ENCODE assay signal across 1 cellular context in the genomic region with DNA sequence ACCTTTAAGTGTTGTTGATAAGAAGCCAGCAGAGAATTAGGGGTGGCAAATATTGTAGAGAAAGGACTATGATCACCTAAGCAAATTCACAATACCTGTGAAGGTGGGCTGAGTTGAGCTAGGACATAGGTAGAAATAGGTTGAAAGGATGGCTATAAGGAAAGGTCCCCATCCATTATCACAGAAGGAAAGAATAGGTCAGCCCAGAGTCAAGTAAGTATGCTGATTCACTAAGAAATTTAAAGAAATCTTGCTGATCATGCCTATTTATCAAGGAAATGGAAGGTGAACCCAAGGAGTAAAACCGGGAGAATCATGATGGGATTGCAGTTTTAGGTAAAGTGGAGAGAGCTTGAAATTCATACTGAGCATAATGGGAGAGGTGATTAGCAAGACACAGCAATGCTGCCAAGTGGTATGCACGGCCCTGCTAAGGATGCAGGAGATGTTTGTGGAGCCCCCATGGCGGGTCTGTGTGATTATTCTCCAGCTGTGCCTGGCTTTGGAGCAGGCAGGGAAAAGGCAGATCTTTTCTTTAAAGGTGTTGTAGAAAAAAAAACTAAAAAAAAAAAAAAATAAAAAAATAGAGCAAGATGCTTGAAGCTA.
TF ChIP-seq lines count a peak whose summit lies in the region.

No MANE protein-coding gene starts in this region.

TF ChIP-seq in H1, 55 proteins besides CTCF, POLR2A, EP300 and RAD21:
- 0 out of 2 replicates have a peak, but pooled peaks have one; percentile 42 for TF ChIP-seq TCF12 (IDR thresholded peaks at IDR 0.05; ENCODE audit: low read depth, low read length)
- peak in 1 of 2 experiments; percentile 56 for TF ChIP-seq BCL11A (IDR thresholded peaks at IDR 0.05; ENCODE audit: low read depth in 2 of 2, low read length in 2 of 2)
- TF ChIP-seq RFX5 (IDR thresholded peaks at IDR 0.05; ENCODE audit: borderline replicate concordance, low read depth, low read length), result no peak
- peak; percentile 85 for TF ChIP-seq TEAD4 (IDR thresholded peaks at IDR 0.05; ENCODE audit: low read depth, low read length)
- TF ChIP-seq TAF7 (optimal IDR thresholded peaks at IDR 0.05; ENCODE audit: borderline replicate concordance, low read depth, low read length), result peak; percentile 37
- TF ChIP-seq, protein P1, sequence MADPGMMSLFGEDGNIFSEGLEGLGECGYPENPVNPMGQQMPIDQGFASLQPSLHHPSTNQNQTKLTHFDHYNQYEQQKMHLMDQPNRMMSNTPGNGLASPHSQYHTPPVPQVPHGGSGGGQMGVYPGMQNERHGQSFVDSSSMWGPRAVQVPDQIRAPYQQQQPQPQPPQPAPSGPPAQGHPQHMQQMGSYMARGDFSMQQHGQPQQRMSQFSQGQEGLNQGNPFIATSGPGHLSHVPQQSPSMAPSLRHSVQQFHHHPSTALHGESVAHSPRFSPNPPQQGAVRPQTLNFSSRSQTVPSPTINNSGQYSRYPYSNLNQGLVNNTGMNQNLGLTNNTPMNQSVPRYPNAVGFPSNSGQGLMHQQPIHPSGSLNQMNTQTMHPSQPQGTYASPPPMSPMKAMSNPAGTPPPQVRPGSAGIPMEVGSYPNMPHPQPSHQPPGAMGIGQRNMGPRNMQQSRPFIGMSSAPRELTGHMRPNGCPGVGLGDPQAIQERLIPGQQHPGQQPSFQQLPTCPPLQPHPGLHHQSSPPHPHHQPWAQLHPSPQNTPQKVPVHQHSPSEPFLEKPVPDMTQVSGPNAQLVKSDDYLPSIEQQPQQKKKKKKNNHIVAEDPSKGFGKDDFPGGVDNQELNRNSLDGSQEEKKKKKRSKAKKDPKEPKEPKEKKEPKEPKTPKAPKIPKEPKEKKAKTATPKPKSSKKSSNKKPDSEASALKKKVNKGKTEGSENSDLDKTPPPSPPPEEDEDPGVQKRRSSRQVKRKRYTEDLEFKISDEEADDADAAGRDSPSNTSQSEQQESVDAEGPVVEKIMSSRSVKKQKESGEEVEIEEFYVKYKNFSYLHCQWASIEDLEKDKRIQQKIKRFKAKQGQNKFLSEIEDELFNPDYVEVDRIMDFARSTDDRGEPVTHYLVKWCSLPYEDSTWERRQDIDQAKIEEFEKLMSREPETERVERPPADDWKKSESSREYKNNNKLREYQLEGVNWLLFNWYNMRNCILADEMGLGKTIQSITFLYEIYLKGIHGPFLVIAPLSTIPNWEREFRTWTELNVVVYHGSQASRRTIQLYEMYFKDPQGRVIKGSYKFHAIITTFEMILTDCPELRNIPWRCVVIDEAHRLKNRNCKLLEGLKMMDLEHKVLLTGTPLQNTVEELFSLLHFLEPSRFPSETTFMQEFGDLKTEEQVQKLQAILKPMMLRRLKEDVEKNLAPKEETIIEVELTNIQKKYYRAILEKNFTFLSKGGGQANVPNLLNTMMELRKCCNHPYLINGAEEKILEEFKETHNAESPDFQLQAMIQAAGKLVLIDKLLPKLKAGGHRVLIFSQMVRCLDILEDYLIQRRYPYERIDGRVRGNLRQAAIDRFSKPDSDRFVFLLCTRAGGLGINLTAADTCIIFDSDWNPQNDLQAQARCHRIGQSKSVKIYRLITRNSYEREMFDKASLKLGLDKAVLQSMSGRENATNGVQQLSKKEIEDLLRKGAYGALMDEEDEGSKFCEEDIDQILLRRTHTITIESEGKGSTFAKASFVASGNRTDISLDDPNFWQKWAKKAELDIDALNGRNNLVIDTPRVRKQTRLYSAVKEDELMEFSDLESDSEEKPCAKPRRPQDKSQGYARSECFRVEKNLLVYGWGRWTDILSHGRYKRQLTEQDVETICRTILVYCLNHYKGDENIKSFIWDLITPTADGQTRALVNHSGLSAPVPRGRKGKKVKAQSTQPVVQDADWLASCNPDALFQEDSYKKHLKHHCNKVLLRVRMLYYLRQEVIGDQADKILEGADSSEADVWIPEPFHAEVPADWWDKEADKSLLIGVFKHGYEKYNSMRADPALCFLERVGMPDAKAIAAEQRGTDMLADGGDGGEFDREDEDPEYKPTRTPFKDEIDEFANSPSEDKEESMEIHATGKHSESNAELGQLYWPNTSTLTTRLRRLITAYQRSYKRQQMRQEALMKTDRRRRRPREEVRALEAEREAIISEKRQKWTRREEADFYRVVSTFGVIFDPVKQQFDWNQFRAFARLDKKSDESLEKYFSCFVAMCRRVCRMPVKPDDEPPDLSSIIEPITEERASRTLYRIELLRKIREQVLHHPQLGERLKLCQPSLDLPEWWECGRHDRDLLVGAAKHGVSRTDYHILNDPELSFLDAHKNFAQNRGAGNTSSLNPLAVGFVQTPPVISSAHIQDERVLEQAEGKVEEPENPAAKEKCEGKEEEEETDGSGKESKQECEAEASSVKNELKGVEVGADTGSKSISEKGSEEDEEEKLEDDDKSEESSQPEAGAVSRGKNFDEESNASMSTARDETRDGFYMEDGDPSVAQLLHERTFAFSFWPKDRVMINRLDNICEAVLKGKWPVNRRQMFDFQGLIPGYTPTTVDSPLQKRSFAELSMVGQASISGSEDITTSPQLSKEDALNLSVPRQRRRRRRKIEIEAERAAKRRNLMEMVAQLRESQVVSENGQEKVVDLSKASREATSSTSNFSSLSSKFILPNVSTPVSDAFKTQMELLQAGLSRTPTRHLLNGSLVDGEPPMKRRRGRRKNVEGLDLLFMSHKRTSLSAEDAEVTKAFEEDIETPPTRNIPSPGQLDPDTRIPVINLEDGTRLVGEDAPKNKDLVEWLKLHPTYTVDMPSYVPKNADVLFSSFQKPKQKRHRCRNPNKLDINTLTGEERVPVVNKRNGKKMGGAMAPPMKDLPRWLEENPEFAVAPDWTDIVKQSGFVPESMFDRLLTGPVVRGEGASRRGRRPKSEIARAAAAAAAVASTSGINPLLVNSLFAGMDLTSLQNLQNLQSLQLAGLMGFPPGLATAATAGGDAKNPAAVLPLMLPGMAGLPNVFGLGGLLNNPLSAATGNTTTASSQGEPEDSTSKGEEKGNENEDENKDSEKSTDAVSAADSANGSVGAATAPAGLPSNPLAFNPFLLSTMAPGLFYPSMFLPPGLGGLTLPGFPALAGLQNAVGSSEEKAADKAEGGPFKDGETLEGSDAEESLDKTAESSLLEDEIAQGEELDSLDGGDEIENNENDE (IDR thresholded peaks at IDR 0.05; ENCODE audit: insufficient replicate concordance, low read length), result peak; percentile 84
- peak; percentile 62; the same call in 1 of the 2 replicates for TF ChIP-seq YY1 (IDR thresholded peaks at IDR 0.05; ENCODE audit: low read depth, low read length)
- TF ChIP-seq BACH1 (IDR thresholded peaks at IDR 0.05; ENCODE audit: low read length), result no peak
- TF ChIP-seq CBX5 (IDR thresholded peaks at IDR 0.05; ENCODE audit: low read depth, low read length), result no peak
- TF ChIP-seq NANOG (IDR thresholded peaks at IDR 0.05; ENCODE audit: insufficient read depth, low read depth, low read length, poor library complexity, severe bottlenecking), result peak; percentile 85
- TF ChIP-seq, protein P2, sequence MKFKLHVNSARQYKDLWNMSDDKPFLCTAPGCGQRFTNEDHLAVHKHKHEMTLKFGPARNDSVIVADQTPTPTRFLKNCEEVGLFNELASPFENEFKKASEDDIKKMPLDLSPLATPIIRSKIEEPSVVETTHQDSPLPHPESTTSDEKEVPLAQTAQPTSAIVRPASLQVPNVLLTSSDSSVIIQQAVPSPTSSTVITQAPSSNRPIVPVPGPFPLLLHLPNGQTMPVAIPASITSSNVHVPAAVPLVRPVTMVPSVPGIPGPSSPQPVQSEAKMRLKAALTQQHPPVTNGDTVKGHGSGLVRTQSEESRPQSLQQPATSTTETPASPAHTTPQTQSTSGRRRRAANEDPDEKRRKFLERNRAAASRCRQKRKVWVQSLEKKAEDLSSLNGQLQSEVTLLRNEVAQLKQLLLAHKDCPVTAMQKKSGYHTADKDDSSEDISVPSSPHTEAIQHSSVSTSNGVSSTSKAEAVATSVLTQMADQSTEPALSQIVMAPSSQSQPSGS (IDR thresholded peaks at IDR 0.05; ENCODE audit: low read length), result 0 out of 2 replicates have a peak, but pooled peaks have one; percentile 71
- no peak for TF ChIP-seq CHD2 (IDR thresholded peaks at IDR 0.05; ENCODE audit: low read length)
- no peak for TF ChIP-seq PHF8 (conservative IDR thresholded peaks at IDR 0.05; ENCODE audit: low read depth, low read length)
- TF ChIP-seq JUND (IDR thresholded peaks at IDR 0.05; ENCODE audit: low read length), result no peak
- peak in 1 of 2 experiments; percentile 95; a peak in 1 of 4 replicates for TF ChIP-seq HDAC2 (IDR thresholded peaks at IDR 0.05; ENCODE audit: borderline replicate concordance in 1 of 2, low read depth in 2 of 2, low read length in 2 of 2)
- TF ChIP-seq POLR2AphosphoS5 (IDR thresholded peaks at IDR 0.05; ENCODE audit: low read depth, low read length), result peak; percentile 34; the same call in 1 of the 2 replicates
- TF ChIP-seq RNF2 (IDR thresholded peaks at IDR 0.05; ENCODE audit: borderline replicate concordance, low read depth, low read length, missing control alignments, poor library complexity, severe bottlenecking), result no peak
- no peak for TF ChIP-seq JUN (IDR thresholded peaks at IDR 0.05; ENCODE audit: low read depth, low read length)
